Comparison of ENCODE assay signal across 22 cellular contexts in genomic region chr7:1361016-1361755, GRCh38.
A peak's percentile ranks its signal among the peaks of the same experiment; 100 is the strongest.
DNase-seq lines count a peak whose midpoint lies in the region; ATAC-seq and TF ChIP-seq lines count a peak whose summit lies in the region.
"Had no signal": no experiment of that assay in that cellular context is flagged by ENCODE, and none has a peak within 500 bp of the region (broad histone marks: within the 10 kb centered on the region; RNA-seq: fewer than 3 reads in every experiment).

No MANE protein-coding gene starts in this region.

- no peak overlapping the region for H3K4me3 ChIP-seq in spleen
- H3K4me3 ChIP-seq: SJSA1 had no signal

- peaks cover 6 to 8% (median 7%) of the 10 kb centered on the region in 3 donors for H3K27me3 Mint-ChIP-seq in CD14-positive monocyte (ENCODE audit: low read depth in 3 of 3)

- CTCF ChIA-PET in GM10248 (lab: Yijun Ruan, JAX), result no interaction called here

- no peak for TF ChIP-seq CTCF in CD14-positive monocyte (IDR thresholded peaks at IDR 0.05)
- TF ChIP-seq CTCF in spleen (IDR thresholded peaks at IDR 0.05 in 8 of 11, conservative IDR thresholded peaks at IDR 0.05 in 3 of 11), result no peak
- TF ChIP-seq CTCF in GM10248 (IDR thresholded peaks at IDR 0.05; ENCODE audit: control extremely low read depth, extremely low read depth, low read depth, missing control alignments), result no peak

- no peak overlapping the region for H3K4me3 Mint-ChIP-seq in CD14-positive monocyte
- H3K4me3 Mint-ChIP-seq: HFFc6 had no signal

- H3K27ac ChIP-seq in spleen, result no peak overlapping the region
- H3K27ac ChIP-seq: C4-2B, RWPE1, SJSA1 had no signal

- H3K36me3 ChIP-seq in spleen, result no peaks in the 10 kb centered on the region
- H3K36me3 ChIP-seq: SJSA1 had no signal

- H3K9me3 Mint-ChIP-seq in CD14-positive monocyte, result peaks cover 3 to 27% (median 10%) of the 10 kb centered on the region in 7 donors

- peaks cover 0 to 38% (median 12%) of the 10 kb centered on the region in 8 donors for H3K9me3 ChIP-seq in spleen
- H3K9me3 ChIP-seq: SJSA1 had no signal

- POLR2A ChIA-PET in GM10248 (lab: Yijun Ruan, JAX), result no interaction called here

- intact Hi-C loops in Right ventricle myocardium inferior (cut with DNase I), result no loop called here
- intact Hi-C loops in left ventricle myocardium superior (cut with micrococcal nuclease), result no loop called here
- intact Hi-C loops in CD14-positive monocyte (cut with micrococcal nuclease), result no loop called here
- intact Hi-C loops in spleen (cut with DNase I; ENCODE audit: low total_unique reads), result no loop called here

- H3K27me3 ChIP-seq in spleen (replicated peaks in 1 of 7), result peaks cover 0 to 40% (median under 1%) of the 10 kb centered on the region in 7 donors

- DNase-seq in Right ventricle myocardium inferior (ENCODE audit: missing footprints), result peak; percentile 11
- DNase-seq in left ventricle myocardium superior, result no peak
- DNase-seq in CD14-positive monocyte (ENCODE audit: low spot score), result peak; percentile 13
- peak; percentile 11 for DNase-seq in iPS-NIHi11 (ENCODE audit: low spot score)
- DNase-seq in spleen, result peak; percentile 41
- DNase-seq in GM10248 (ENCODE audit: extremely low spot score), result no peak
- DNase-seq in OCI-M1 (lab: John Stamatoyannopoulos, UW), result no peak
- DNase-seq: 8988T, AML-193, EL, GF-D8, HFFc6, KBM-7, NCI-H1092 treated with DMSO at 0.1 percent for 48 hours, NCI-H1436 treated with DMSO at 0.1 percent for 48 hours, NCI-H2029, NCI-H2227 treated with DMSO at 0.1 percent for 48 hours, NCI-H510A, NCI-H748 treated with DMSO at 0.1 percent for 48 hours had no signal

- no peak for TF ChIP-seq POLR2A in spleen (IDR thresholded peaks at IDR 0.05)

- H3K36me3 Mint-ChIP-seq in CD14-positive monocyte, result no peaks in the 10 kb centered on the region

- ATAC-seq in Right ventricle myocardium inferior (no peak), left ventricle myocardium superior (no peak)

- H3K4me1 Mint-ChIP-seq in CD14-positive monocyte, result no peaks in the 10 kb centered on the region

- 83 to 89% (median 88%) methylated on average over 13 to 14 of the region's 14 CpGs for WGBS in spleen, 5 donors

- H3K4me1 ChIP-seq in spleen, result no peaks in the 10 kb centered on the region
- H3K4me1 ChIP-seq: SJSA1 had no signal

- H3K27ac Mint-ChIP-seq in CD14-positive monocyte, result no peak overlapping the region
- H3K27ac Mint-ChIP-seq: HFFc6 had no signal

Comparison
In these comparisons a context has a peak if more than half of its experiments do, and no peak if none do; other contexts are left out.
1. DNase-seq: peak in Right ventricle myocardium inferior (single experiment), CD14-positive monocyte (single experiment), iPS-NIHi11 (single experiment) and spleen (single experiment); none in left ventricle myocardium superior (single experiment), GM10248 (single experiment) and OCI-M1 (single experiment).